ENCODE assay signal across 16 cellular contexts in genomic region chr2:235773188-235773928, GRCh38.
DNase-seq lines count a peak whose midpoint lies in the region; ATAC-seq and TF ChIP-seq lines count a peak whose summit lies in the region.
"Had no signal": no experiment of that assay in that cellular context is flagged by ENCODE, and none has a peak within 500 bp of the region (broad histone marks: within the 10 kb centered on the region; RNA-seq: fewer than 3 reads in every experiment).

No MANE protein-coding gene starts in this region.

- H3K4me1 Mint-ChIP-seq in GM23338 = peaks cover 25% of the 10 kb centered on the region
- H3K4me1 Mint-ChIP-seq in endodermal cell = no peaks in the 10 kb centered on the region

- H3K4me1 ChIP-seq in GM23338 (ENCODE audit: insufficient read depth) = peaks cover 14% of the 10 kb centered on the region
- peaks cover 4% of the 10 kb centered on the region for H3K4me1 ChIP-seq in endodermal cell (ENCODE audit: control insufficient read depth, insufficient read depth, low read length)

- H3K4me3 Mint-ChIP-seq in GM23338 (no peak overlapping the region), endodermal cell (no peak overlapping the region)

- no peak overlapping the region for H3K27ac ChIP-seq in GM23338 (ENCODE audit: low read depth)
- no peak overlapping the region for H3K27ac ChIP-seq in endodermal cell (ENCODE audit: low read depth, low read length)
- H3K27ac ChIP-seq: PC-9, SK-N-MC had no signal

- H3K27ac Mint-ChIP-seq in GM23338 (no peak overlapping the region), endodermal cell (no peak overlapping the region)

- H3K36me3 Mint-ChIP-seq in GM23338 (ENCODE audit: low read depth) = peaks cover 14% of the 10 kb centered on the region; the same call in 1 of the 3 replicates
- peaks cover 5% of the 10 kb centered on the region for H3K36me3 Mint-ChIP-seq in endodermal cell (ENCODE audit: low read depth)

- H3K27me3 ChIP-seq in GM23338 (ENCODE audit: insufficient read depth) = no peaks in the 10 kb centered on the region
- no peaks in the 10 kb centered on the region for H3K27me3 ChIP-seq in endodermal cell (ENCODE audit: control insufficient read depth, insufficient read depth, low read length, poor library complexity, severe bottlenecking)

- H3K4me3 ChIP-seq in GM23338 (no peak overlapping the region), endodermal cell (ENCODE audit: low read length) (no peak overlapping the region)
- H3K4me3 ChIP-seq: PC-9, SK-N-MC had no signal

- DNase-seq in GM23338 (ENCODE audit: low spot score) (peak; percentile 70), RKO (ENCODE audit: low spot score) (peak; percentile 7), endodermal cell (peak; percentile 53), left lobe of liver (ENCODE audit: low spot score) (no peak), cardiac septum (ENCODE audit: low spot score) (no peak), NCI-H2196 (lab: John Stamatoyannopoulos, UW; ENCODE audit: unreplicated experiment) (no peak), MV-4-11 (lab: John Stamatoyannopoulos, UW) (no peak), amygdala (lab: John Stamatoyannopoulos, UW) (no peak)
- DNase-seq: AML-193, DMS79 treated with DMSO at 0.1 percent for 48 hours, IMR-90, NCI-H1694, NCI-H446 treated with DMSO at 0.1 percent for 48 hours, NCI-H748 treated with DMSO at 0.1 percent for 48 hours, PC-9 had no signal

- H3F3A ChIP-seq in GM23338 (replicated peaks; ENCODE audit: low read depth) = no peaks in the 10 kb centered on the region; the same call in 1 of the 2 replicates

- peaks cover 8% of the 10 kb centered on the region for H3K27me3 Mint-ChIP-seq in GM23338 (ENCODE audit: insufficient read depth, low read depth, poor library complexity)
- H3K27me3 Mint-ChIP-seq in endodermal cell (ENCODE audit: insufficient read depth) = no peaks in the 10 kb centered on the region

- no peaks in the 10 kb centered on the region for H3K9me2 ChIP-seq in GM23338 (ENCODE audit: insufficient read depth)

- ATAC-seq in GM23338 (peak; percentile 73), left lobe of liver (peak; percentile 51)

- H3K4me2 ChIP-seq in GM23338 = no peak overlapping the region
- H3K4me2 ChIP-seq: PC-9 had no signal

- intact Hi-C loops in cardiac septum (cut with DNase I) = no loop called here

- no peaks in the 10 kb centered on the region for H3K9me3 Mint-ChIP-seq in GM23338
- no peaks in the 10 kb centered on the region for H3K9me3 Mint-ChIP-seq in endodermal cell

- no peak overlapping the region for H3K9ac ChIP-seq in endodermal cell (ENCODE audit: extremely low read depth, low read length, poor library complexity, severe bottlenecking)

- no peaks in the 10 kb centered on the region; the same call in 1 of the 2 replicates for H4K20me1 ChIP-seq in GM23338 (replicated peaks; ENCODE audit: insufficient read depth)

- H2AFZ ChIP-seq in GM23338 = no peak overlapping the region
- H2AFZ ChIP-seq: PC-9 had no signal

- WGBS in endodermal cell (ENCODE audit: insufficient coverage in 1 of 2, insufficient read length in 1 of 2), 2 experiments = 89 to 95% methylated on average over 4 to 9 of the region's 9 CpGs

- no peaks in the 10 kb centered on the region for H3K9me3 ChIP-seq in endodermal cell (ENCODE audit: control insufficient read depth, low read length)

- no peak for TF ChIP-seq CTCF in GM23338 (conservative IDR thresholded peaks at IDR 0.05; ENCODE audit: low read depth in 2 of 2)
- no peak for TF ChIP-seq CTCF in endodermal cell (conservative IDR thresholded peaks at IDR 0.05)

- peaks cover 7% of the 10 kb centered on the region; the same call in 1 of the 2 replicates for H3K79me2 ChIP-seq in GM23338 (replicated peaks; ENCODE audit: insufficient read depth)

- H3K36me3 ChIP-seq in GM23338 (ENCODE audit: insufficient read depth) (no peaks in the 10 kb centered on the region), endodermal cell (ENCODE audit: control insufficient read depth, insufficient read depth, low read length) (no peaks in the 10 kb centered on the region)

TF ChIP-seq in GM23338, 12 proteins besides CTCF, POLR2A, EP300 and RAD21 (continues in another document):
- TF ChIP-seq EZH2phosphoT487 (IDR thresholded peaks at IDR 0.05; ENCODE audit: unreplicated experiment) (no peak), POLR2AphosphoS5 (IDR thresholded peaks at IDR 0.05; ENCODE audit: low read depth) (no peak), ZNF462 (CRISPR knock-in tag; IDR thresholded peaks at IDR 0.05) (no peak), CREB1 (CRISPR knock-in tag; IDR thresholded peaks at IDR 0.05; ENCODE audit: low read depth) (no peak), STAT1 (IDR thresholded peaks at IDR 0.05; ENCODE audit: unreplicated experiment) (no peak), JUNB (IDR thresholded peaks at IDR 0.05; ENCODE audit: unreplicated experiment) (no peak), ZNF331 (CRISPR knock-in tag; IDR thresholded peaks at IDR 0.05; ENCODE audit: low read depth) (no peak)

Comparison
In these comparisons a context has a peak if more than half of its experiments do, and no peak if none do; other contexts are left out.
1. DNase-seq: peak in GM23338 (single experiment), RKO (single experiment) and endodermal cell (single experiment); none in left lobe of liver (single experiment), cardiac septum (single experiment), NCI-H2196 (single experiment), MV-4-11 (single experiment) and amygdala (0 of 56).